Comparison of ENCODE assay signal across 9 cellular contexts in the genomic region with DNA sequence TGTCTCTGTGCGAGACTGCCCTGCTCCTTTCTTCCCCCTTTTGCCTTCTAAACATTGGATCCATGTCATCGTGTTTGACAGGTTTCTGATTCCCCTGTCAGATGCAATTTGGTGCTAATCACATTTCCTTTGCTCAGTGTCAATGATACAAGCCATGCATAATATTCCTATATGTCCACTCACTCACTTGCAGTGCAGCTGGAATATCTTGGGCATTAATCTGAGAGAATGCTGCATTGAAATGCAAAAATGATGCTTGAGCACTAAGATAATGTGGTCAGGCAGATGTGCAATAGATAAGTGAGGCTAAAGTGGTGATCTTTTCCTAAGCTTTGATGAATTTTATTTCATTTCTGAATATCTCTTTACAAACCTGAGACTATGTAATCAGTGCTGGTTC.
"Had no signal": no experiment of that assay in that cellular context is flagged by ENCODE, and none has a peak within 500 bp of the region (broad histone marks: within the 10 kb centered on the region; RNA-seq: fewer than 3 reads in every experiment).

No MANE protein-coding gene starts in this region.

- H3K4me1 Mint-ChIP-seq: H9 had no signal

- ATAC-seq: GM23338, HCT116 had no signal

- H3K27ac Mint-ChIP-seq: GM23338, H9, HFFc6 had no signal

- DNase-seq: GM23248, GOT3, H7, H9, HCEC 1CT, HFFc6 had no signal

- H3K9ac ChIP-seq: GM23248 had no signal

- H3K36me3 ChIP-seq: HAP-1 had no signal

- H3K4me3 ChIP-seq: GM23248, GM23338, HAP-1 had no signal

- H3K27ac ChIP-seq: GM23248 had no signal

- H2AFZ ChIP-seq: GM23248, GM23338 had no signal

- H3K9me3 Mint-ChIP-seq: GM23338, H9, HFFc6 had no signal

- H3K4me2 ChIP-seq: GM23338 had no signal

- H3K4me3 Mint-ChIP-seq: GM23338, H9, HFFc6 had no signal

- H3K9me3 ChIP-seq: HAP-1 had no signal
